ENCODE assay signal across 11 cellular contexts in the genomic region with DNA sequence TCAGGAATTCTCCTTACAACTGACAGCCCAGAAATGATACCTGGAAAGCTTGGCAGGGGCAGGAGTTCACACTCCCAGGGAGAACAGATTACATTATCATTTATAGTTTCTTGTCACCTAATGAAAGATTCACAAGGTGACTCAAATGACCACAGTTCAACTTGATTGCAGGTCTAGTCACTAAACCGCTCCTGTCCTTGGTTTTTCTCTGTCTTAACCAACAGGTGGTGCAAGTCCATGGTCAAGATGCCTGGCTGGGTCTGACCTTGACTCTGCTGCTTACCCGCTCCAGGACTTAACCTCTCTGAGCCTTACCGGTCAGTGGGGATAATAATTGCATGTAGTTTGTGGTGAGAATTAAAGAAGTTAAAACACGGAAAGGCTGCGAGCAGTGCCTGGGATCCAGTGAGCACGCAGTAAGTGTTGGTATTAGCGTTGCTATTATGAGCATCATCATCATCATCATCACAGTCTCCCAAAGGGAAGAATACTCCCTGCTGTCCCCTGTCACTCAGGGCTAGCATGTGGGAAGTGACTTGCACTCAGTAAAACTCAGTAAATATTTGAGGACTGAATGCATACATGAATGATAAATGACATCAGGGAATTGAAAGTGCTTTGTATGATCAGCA.
DNase-seq lines count a peak whose midpoint lies in the region; ATAC-seq and TF ChIP-seq lines count a peak whose summit lies in the region.
"Had no signal": no experiment of that assay in that cellular context is flagged by ENCODE, and none has a peak within 500 bp of the region (broad histone marks: within the 10 kb centered on the region; RNA-seq: fewer than 3 reads in every experiment).

No MANE protein-coding gene starts in this region.

- no peaks in the 10 kb centered on the region for H3K9me3 Mint-ChIP-seq in MCF 10A (ENCODE audit: unreplicated experiment)
- no peaks in the 10 kb centered on the region for H3K9me3 Mint-ChIP-seq in activated naive CD4-positive, alpha-beta T cell treated with anti-CD3 and anti-CD28 coated beads, Interleukin-2, amount 50 U/mL, for 72 hours

- CTCF ChIA-PET in MCF 10A (lab: Yijun Ruan, JAX), result interaction anchor here (0.6 to 16.5 kb wide), 21 partner anchors 9 to 1347 kb away, joined by 3 to 347 read pairs (median 4); a partner anchor contains a TSS

- no peak overlapping the region for H3K27ac ChIP-seq in breast epithelium

- H3K4me3 ChIP-seq in breast epithelium (no peak overlapping the region), NT2/D1 (ENCODE audit: insufficient read length, low read depth) (no peak overlapping the region), retinal pigment epithelial cell (ENCODE audit: low read length) (no peak overlapping the region)

- no TSS peak for BruUV-seq in MCF 10A (replicated peaks; lab: Mats Ljungman, UMichigan)

- H3K36me3 ChIP-seq in breast epithelium, result no peaks in the 10 kb centered on the region
- peaks cover 31% of the 10 kb centered on the region for H3K36me3 ChIP-seq in NT2/D1 (ENCODE audit: insufficient read depth, insufficient read length, low read length)

- TF ChIP-seq POLR2A in breast epithelium (IDR thresholded peaks at IDR 0.05) (no peak), erythroblast (IDR thresholded peaks at IDR 0.05; ENCODE audit: low read length) (no peak)

- H3K9me3 ChIP-seq in breast epithelium, result no peaks in the 10 kb centered on the region
- H3K9me3 ChIP-seq in NT2/D1 (ENCODE audit: insufficient read depth, low read length), result no peaks in the 10 kb centered on the region

- intact Hi-C loops in MCF 10A (cut with micrococcal nuclease), result loop anchor here (1.0 to 5.0 kb wide), 2 partner anchors 56 to 209 kb away; no protein-coding TSS in a partner anchor
- intact Hi-C loops in breast epithelium (cut with DNase I; ENCODE audit: low total_unique reads), result loop anchor here (10.0 kb wide), 1 partner anchor 199 kb away; no protein-coding TSS in a partner anchor

- H3K9ac ChIP-seq in NT2/D1 (ENCODE audit: insufficient read length, low read depth), result no peak overlapping the region

- H3K27me3 ChIP-seq in breast epithelium, result no peaks in the 10 kb centered on the region
- H3K27me3 ChIP-seq in NT2/D1 (ENCODE audit: insufficient read depth, insufficient read length), result no peaks in the 10 kb centered on the region

- no peaks in the 10 kb centered on the region for H3K4me1 Mint-ChIP-seq in MCF 10A (ENCODE audit: insufficient read depth, unreplicated experiment)
- H3K4me1 Mint-ChIP-seq: B cell had no signal

- DNase-seq in MCF 10A (ENCODE audit: unreplicated experiment), result peak; percentile 56
- DNase-seq in breast epithelium (ENCODE audit: low spot score in 2 of 2), result no peak
- peak; percentile 50 for DNase-seq in NT2/D1 (ENCODE audit: low read depth, low spot score)
- peak; percentile 31 to 49 for DNase-seq in erythroblast (lab: John Stamatoyannopoulos, UW)
- DNase-seq in retinal pigment epithelial cell (ENCODE audit: low read depth), result no peak
- no peak for DNase-seq in activated naive CD4-positive, alpha-beta T cell treated with anti-CD3 and anti-CD28 coated beads, Interleukin-2, amount 50 U/mL, for 72 hours (ENCODE audit: low spot score in 2 of 2)
- DNase-seq in middle frontal gyrus (ENCODE audit: extremely low spot score, low spot score), result no peak
- DNase-seq: activated CD4-positive, alpha-beta T cell treated with anti-CD3 and anti-CD28 coated beads for 4 hours; NCI-H2227 treated with DMSO at 0.1 percent for 48 hours had no signal

- POLR2A ChIA-PET in MCF 10A (lab: Yijun Ruan, JAX), result interaction anchor here (1.4 kb wide), 2 partner anchors 8 to 208 kb away, joined by 3 to 6 read pairs; a partner anchor contains a TSS

- TF ChIP-seq CTCF in MCF 10A (IDR thresholded peaks at IDR 0.05; ENCODE audit: unreplicated experiment) (peak; percentile 51), breast epithelium (IDR thresholded peaks at IDR 0.05) (no peak), retinal pigment epithelial cell (conservative IDR thresholded peaks at IDR 0.05; ENCODE audit: low read depth, low read length) (peak; percentile 54)

- no peak overlapping the region for H3K4me3 Mint-ChIP-seq in MCF 10A (ENCODE audit: unreplicated experiment)
- H3K4me3 Mint-ChIP-seq: B cell had no signal

- H3K4me1 ChIP-seq in breast epithelium (no peaks in the 10 kb centered on the region), NT2/D1 (ENCODE audit: insufficient read depth, insufficient read length) (peaks cover 10% of the 10 kb centered on the region)

- no peaks in the 10 kb centered on the region for H3K27me3 Mint-ChIP-seq in MCF 10A (ENCODE audit: insufficient read depth, unreplicated experiment)

- H3K27ac Mint-ChIP-seq in MCF 10A (ENCODE audit: low read depth, unreplicated experiment), result peak overlapping the region; percentile 16
- no peak overlapping the region for H3K27ac Mint-ChIP-seq in activated naive CD4-positive, alpha-beta T cell treated with anti-CD3 and anti-CD28 coated beads, Interleukin-2, amount 50 U/mL, for 72 hours
- H3K27ac Mint-ChIP-seq: B cell had no signal

- peaks cover 63% of the 10 kb centered on the region for H3K36me3 Mint-ChIP-seq in MCF 10A (ENCODE audit: insufficient read depth, unreplicated experiment)
- H3K36me3 Mint-ChIP-seq in activated naive CD4-positive, alpha-beta T cell treated with anti-CD3 and anti-CD28 coated beads, Interleukin-2, amount 50 U/mL, for 72 hours, result no peaks in the 10 kb centered on the region

- no peak for ATAC-seq in HG02571 (IDR thresholded peaks at IDR 0.05; ENCODE audit: unreplicated experiment)
- no peak for ATAC-seq in activated naive CD4-positive, alpha-beta T cell treated with anti-CD3 and anti-CD28 coated beads, Interleukin-2, amount 50 U/mL, for 72 hours

Comparison
In these comparisons a context has a peak if more than half of its experiments do, and no peak if none do; other contexts are left out.
1. DNase-seq: peak in MCF 10A (single experiment), NT2/D1 (single experiment) and erythroblast (2 of 2); none in breast epithelium (0 of 2), retinal pigment epithelial cell (single experiment), activated naive CD4-positive, alpha-beta T cell treated with anti-CD3 and anti-CD28 coated beads, Interleukin-2, amount 50 U/mL, for 72 hours (0 of 2) and middle frontal gyrus (single experiment).
2. CTCF ChIP-seq: peak in MCF 10A (single experiment) and retinal pigment epithelial cell (single experiment); none in breast epithelium (0 of 3).